ENCODE assay signal across 1 cellular context in the genomic region with DNA sequence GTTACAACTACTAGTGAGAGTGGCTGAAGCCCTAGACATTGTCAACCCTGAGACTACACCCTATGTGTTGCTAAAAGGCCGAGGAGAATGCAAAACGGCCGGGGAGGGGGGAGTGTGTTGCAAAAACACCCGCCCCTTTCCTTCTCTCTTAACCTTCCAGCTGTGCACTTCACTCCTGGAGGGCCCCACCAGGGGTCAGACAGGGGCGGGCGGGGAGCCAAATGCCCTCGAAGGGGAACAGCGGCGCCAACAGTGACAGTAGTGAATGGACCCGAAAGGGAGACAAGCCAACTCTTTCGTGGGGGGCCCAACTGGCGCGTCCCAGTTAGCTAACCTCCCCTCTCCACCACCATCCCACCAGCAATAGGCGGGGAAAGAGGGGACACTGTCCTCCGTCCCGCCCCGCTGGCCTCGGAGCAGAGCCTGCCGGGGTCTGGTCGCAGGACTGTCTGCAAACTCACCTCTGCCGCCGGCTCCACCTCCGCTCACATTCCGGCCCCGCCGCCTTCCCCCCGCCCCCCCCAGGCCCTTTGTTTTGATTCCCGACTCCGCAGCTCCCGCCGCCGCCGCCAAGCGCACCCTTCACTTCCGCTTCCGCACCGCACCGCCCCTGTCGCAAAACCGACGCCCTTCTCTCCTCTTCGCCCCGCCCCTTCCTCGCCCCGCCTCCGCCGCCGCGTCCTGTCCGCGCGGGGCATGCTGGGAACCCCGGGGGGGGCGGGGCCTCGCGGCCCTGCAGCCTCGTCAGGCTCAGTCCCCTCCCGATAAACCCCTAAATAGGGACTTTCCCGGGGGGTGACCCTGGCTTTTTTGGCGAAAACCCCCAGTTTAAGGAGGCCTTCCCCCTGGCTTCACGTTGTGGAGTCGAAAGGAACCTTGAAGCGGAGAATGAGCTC.
TF ChIP-seq lines count a peak whose summit lies in the region.

TSS of gene MARF1 (minus strand) at position 598 of the 896 bp plus-strand sequence. CDS start 3,921 bp downstream, outside the sequence.

TF ChIP-seq in HEK293, 187 proteins besides CTCF, POLR2A, EP300 and RAD21 (continued from another document and continues in another):
- TF ChIP-seq ZBTB11 (tag by site-specific recombination; conservative IDR thresholded peaks at IDR 0.05; ENCODE audit: low read depth) (peak; percentile 78), ZNF138 (tag by site-specific recombination; IDR thresholded peaks at IDR 0.05; ENCODE audit: borderline replicate concordance) (no peak), GFI1B (tag by site-specific recombination; IDR thresholded peaks at IDR 0.05) (no peak), ZNF843 (tag by site-specific recombination; IDR thresholded peaks at IDR 0.05) (peak; percentile 52; the same call in 1 of the 2 replicates), ZNF670 (tag by site-specific recombination; IDR thresholded peaks at IDR 0.05; ENCODE audit: low read depth) (no peak), ZBTB20 (tag by site-specific recombination; IDR thresholded peaks at IDR 0.05) (peak; percentile 49; the same call in 1 of the 2 replicates), ZNF292 (tag by site-specific recombination; IDR thresholded peaks at IDR 0.05; ENCODE audit: borderline replicate concordance, low read depth) (no peak), ZNF37A (tag by site-specific recombination; IDR thresholded peaks at IDR 0.05) (no peak), ZNF555 (tag by site-specific recombination; conservative IDR thresholded peaks at IDR 0.05) (no peak), ZNF211 (tag by site-specific recombination; IDR thresholded peaks at IDR 0.05; ENCODE audit: low read depth) (no peak), OVOL3 (tag by site-specific recombination; IDR thresholded peaks at IDR 0.05) (no peak), ZNF629 (tag by site-specific recombination; IDR thresholded peaks at IDR 0.05) (peak; percentile 25; the same call in 1 of the 2 replicates), ZNF610 (tag by site-specific recombination; IDR thresholded peaks at IDR 0.05; ENCODE audit: borderline replicate concordance) (no peak), ZNF354C (tag by site-specific recombination; IDR thresholded peaks at IDR 0.05; ENCODE audit: borderline replicate concordance, low read depth) (no peak), ZNF133 (tag by site-specific recombination; IDR thresholded peaks at IDR 0.05) (no peak), ZNF140 (tag by site-specific recombination; IDR thresholded peaks at IDR 0.05) (no peak), ZNF560 (tag by site-specific recombination; IDR thresholded peaks at IDR 0.05; ENCODE audit: borderline replicate concordance) (no peak), SETDB1 (IDR thresholded peaks at IDR 0.05; ENCODE audit: insufficient read length, low read length) (no peak), IKZF3 (tag by site-specific recombination; IDR thresholded peaks at IDR 0.05) (peak; percentile 61), ZBTB26 (tag by site-specific recombination; optimal IDR thresholded peaks at IDR 0.05) (peak; percentile 38), ZNF391 (tag by site-specific recombination; IDR thresholded peaks at IDR 0.05; ENCODE audit: borderline replicate concordance, low read depth) (peak; percentile 53; the same call in 1 of the 2 replicates), ZNF510 (tag by site-specific recombination; IDR thresholded peaks at IDR 0.05; ENCODE audit: insufficient replicate concordance) (no peak), HOXD13 (CRISPR knock-in tag; IDR thresholded peaks at IDR 0.05; ENCODE audit: borderline replicate concordance) (no peak), ZXDB (tag by site-specific recombination; IDR thresholded peaks at IDR 0.05) (peak; percentile 66), ZNF266 (tag by site-specific recombination; IDR thresholded peaks at IDR 0.05; ENCODE audit: low read depth) (no peak), ZFP41 (tag by site-specific recombination; IDR thresholded peaks at IDR 0.05; ENCODE audit: borderline replicate concordance) (no peak), EGR2 (tag by site-specific recombination; IDR thresholded peaks at IDR 0.05; ENCODE audit: low read depth) (peak; percentile 22; the same call in 1 of the 2 replicates), ZNF747 (tag by site-specific recombination; IDR thresholded peaks at IDR 0.05) (no peak), ZNF324 (tag by site-specific recombination; IDR thresholded peaks at IDR 0.05) (peak; percentile 68), ZSCAN18 (tag by site-specific recombination; IDR thresholded peaks at IDR 0.05) (no peak), PRDM1 (tag by site-specific recombination; IDR thresholded peaks at IDR 0.05) (peak; percentile 90), ZNF404 (tag by site-specific recombination; IDR thresholded peaks at IDR 0.05) (no peak), ZNF596 (tag by site-specific recombination; IDR thresholded peaks at IDR 0.05) (0 out of 2 replicates have a peak, but pooled peaks have one; percentile 41), ZNF311 (tag by site-specific recombination; IDR thresholded peaks at IDR 0.05; ENCODE audit: borderline replicate concordance) (no peak), ZNF791 (tag by site-specific recombination; IDR thresholded peaks at IDR 0.05) (no peak), WT1 (tag by site-specific recombination; IDR thresholded peaks at IDR 0.05) (0 out of 2 replicates have a peak, but pooled peaks have one; percentile 33), ZNF621 (tag by site-specific recombination; IDR thresholded peaks at IDR 0.05) (no peak), MYNN (tag by site-specific recombination; IDR thresholded peaks at IDR 0.05; ENCODE audit: borderline replicate concordance) (no peak), ZNF707 (tag by site-specific recombination; IDR thresholded peaks at IDR 0.05) (no peak), ZBTB17 (tag by site-specific recombination; IDR thresholded peaks at IDR 0.05) (no peak; the same call in 1 of the 2 replicates), BCL6B (tag by site-specific recombination; IDR thresholded peaks at IDR 0.05) (no peak), ZNF624 (tag by site-specific recombination; IDR thresholded peaks at IDR 0.05) (no peak), ZSCAN23 (tag by site-specific recombination; IDR thresholded peaks at IDR 0.05) (0 out of 2 replicates have a peak, but pooled peaks have one; percentile 18)
- TF ChIP-seq, protein P1, sequence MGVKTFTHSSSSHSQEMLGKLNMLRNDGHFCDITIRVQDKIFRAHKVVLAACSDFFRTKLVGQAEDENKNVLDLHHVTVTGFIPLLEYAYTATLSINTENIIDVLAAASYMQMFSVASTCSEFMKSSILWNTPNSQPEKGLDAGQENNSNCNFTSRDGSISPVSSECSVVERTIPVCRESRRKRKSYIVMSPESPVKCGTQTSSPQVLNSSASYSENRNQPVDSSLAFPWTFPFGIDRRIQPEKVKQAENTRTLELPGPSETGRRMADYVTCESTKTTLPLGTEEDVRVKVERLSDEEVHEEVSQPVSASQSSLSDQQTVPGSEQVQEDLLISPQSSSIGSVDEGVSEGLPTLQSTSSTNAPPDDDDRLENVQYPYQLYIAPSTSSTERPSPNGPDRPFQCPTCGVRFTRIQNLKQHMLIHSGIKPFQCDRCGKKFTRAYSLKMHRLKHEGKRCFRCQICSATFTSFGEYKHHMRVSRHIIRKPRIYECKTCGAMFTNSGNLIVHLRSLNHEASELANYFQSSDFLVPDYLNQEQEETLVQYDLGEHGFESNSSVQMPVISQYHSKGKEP (tag by site-specific recombination; IDR thresholded peaks at IDR 0.05): 0 out of 2 replicates have a peak, but pooled peaks have one; percentile 4
- TF ChIP-seq, protein P2, sequence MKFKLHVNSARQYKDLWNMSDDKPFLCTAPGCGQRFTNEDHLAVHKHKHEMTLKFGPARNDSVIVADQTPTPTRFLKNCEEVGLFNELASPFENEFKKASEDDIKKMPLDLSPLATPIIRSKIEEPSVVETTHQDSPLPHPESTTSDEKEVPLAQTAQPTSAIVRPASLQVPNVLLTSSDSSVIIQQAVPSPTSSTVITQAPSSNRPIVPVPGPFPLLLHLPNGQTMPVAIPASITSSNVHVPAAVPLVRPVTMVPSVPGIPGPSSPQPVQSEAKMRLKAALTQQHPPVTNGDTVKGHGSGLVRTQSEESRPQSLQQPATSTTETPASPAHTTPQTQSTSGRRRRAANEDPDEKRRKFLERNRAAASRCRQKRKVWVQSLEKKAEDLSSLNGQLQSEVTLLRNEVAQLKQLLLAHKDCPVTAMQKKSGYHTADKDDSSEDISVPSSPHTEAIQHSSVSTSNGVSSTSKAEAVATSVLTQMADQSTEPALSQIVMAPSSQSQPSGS (tag by site-specific recombination; IDR thresholded peaks at IDR 0.05; ENCODE audit: low read depth): no peak
- TF ChIP-seq, protein P3, sequence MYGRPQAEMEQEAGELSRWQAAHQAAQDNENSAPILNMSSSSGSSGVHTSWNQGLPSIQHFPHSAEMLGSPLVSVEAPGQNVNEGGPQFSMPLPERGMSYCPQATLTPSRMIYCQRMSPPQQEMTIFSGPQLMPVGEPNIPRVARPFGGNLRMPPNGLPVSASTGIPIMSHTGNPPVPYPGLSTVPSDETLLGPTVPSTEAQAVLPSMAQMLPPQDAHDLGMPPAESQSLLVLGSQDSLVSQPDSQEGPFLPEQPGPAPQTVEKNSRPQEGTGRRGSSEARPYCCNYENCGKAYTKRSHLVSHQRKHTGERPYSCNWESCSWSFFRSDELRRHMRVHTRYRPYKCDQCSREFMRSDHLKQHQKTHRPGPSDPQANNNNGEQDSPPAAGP (tag by site-specific recombination; IDR thresholded peaks at IDR 0.05): no peak; the same call in 1 of the 2 replicates
- TF ChIP-seq, protein P4, sequence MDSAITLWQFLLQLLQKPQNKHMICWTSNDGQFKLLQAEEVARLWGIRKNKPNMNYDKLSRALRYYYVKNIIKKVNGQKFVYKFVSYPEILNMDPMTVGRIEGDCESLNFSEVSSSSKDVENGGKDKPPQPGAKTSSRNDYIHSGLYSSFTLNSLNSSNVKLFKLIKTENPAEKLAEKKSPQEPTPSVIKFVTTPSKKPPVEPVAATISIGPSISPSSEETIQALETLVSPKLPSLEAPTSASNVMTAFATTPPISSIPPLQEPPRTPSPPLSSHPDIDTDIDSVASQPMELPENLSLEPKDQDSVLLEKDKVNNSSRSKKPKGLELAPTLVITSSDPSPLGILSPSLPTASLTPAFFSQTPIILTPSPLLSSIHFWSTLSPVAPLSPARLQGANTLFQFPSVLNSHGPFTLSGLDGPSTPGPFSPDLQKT (IDR thresholded peaks at IDR 0.05; ENCODE audit: borderline replicate concordance, low read depth, low read length): no peak
- TF ChIP-seq, protein P5, sequence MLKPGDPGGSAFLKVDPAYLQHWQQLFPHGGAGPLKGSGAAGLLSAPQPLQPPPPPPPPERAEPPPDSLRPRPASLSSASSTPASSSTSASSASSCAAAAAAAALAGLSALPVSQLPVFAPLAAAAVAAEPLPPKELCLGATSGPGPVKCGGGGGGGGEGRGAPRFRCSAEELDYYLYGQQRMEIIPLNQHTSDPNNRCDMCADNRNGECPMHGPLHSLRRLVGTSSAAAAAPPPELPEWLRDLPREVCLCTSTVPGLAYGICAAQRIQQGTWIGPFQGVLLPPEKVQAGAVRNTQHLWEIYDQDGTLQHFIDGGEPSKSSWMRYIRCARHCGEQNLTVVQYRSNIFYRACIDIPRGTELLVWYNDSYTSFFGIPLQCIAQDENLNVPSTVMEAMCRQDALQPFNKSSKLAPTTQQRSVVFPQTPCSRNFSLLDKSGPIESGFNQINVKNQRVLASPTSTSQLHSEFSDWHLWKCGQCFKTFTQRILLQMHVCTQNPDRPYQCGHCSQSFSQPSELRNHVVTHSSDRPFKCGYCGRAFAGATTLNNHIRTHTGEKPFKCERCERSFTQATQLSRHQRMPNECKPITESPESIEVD (tag by site-specific recombination; IDR thresholded peaks at IDR 0.05): no peak
